Comparison of ENCODE assay signal across 2 cellular contexts in genomic region chr3:126664591-126665214, GRCh38.
TF ChIP-seq lines count a peak whose summit lies in the region.

No MANE protein-coding gene starts in this region.

TF ChIP-seq in WTC11, 78 proteins besides CTCF, POLR2A, EP300 and RAD21:
- TF ChIP-seq ZNF281 (CRISPR knock-in tag; IDR thresholded peaks at IDR 0.05), result no peak
- no peak for TF ChIP-seq ATF2 (CRISPR knock-in tag; IDR thresholded peaks at IDR 0.05; ENCODE audit: borderline replicate concordance, low read depth)
- TF ChIP-seq ZNF317 (CRISPR knock-in tag; IDR thresholded peaks at IDR 0.05; ENCODE audit: borderline replicate concordance, low read depth), result no peak
- no peak for TF ChIP-seq FOXJ3 (CRISPR knock-in tag; IDR thresholded peaks at IDR 0.05; ENCODE audit: borderline replicate concordance)
- no peak for TF ChIP-seq ZNF425 (CRISPR knock-in tag; conservative IDR thresholded peaks at IDR 0.05)

TF ChIP-seq in HEK293T, 16 proteins besides CTCF, POLR2A, EP300 and RAD21 (continued from another document):
- no peak for TF ChIP-seq PKNOX1 (IDR thresholded peaks at IDR 0.05)
- no peak for TF ChIP-seq HDGF (IDR thresholded peaks at IDR 0.05; ENCODE audit: borderline replicate concordance)
- no peak for TF ChIP-seq CTBP1 (IDR thresholded peaks at IDR 0.05; ENCODE audit: borderline replicate concordance)
- no peak for TF ChIP-seq ARNT (IDR thresholded peaks at IDR 0.05)
- no peak for TF ChIP-seq FOXM1 (IDR thresholded peaks at IDR 0.05; ENCODE audit: borderline replicate concordance)
- TF ChIP-seq LEF1 (IDR thresholded peaks at IDR 0.05; ENCODE audit: borderline replicate concordance), result no peak
- no peak for TF ChIP-seq NFRKB (IDR thresholded peaks at IDR 0.05)
- TF ChIP-seq SP1 (IDR thresholded peaks at IDR 0.05), result no peak
- no peak for TF ChIP-seq SUZ12 (IDR thresholded peaks at IDR 0.05)
- TF ChIP-seq FOXA1 (IDR thresholded peaks at IDR 0.05), result no peak
- no peak for TF ChIP-seq ELF4 (IDR thresholded peaks at IDR 0.05)
